ENCODE assay signal across 1 cellular context in genomic region chr1:203428981-203429599, GRCh38.
A peak's percentile ranks its signal among the peaks of the same experiment; 100 is the strongest.
TF ChIP-seq lines count a peak whose summit lies in the region.

No MANE protein-coding gene starts in this region.

TF ChIP-seq in GM12878, 131 proteins besides CTCF, POLR2A, EP300 and RAD21 (continued from another document):
- TF ChIP-seq KLF5 (IDR thresholded peaks at IDR 0.05; ENCODE audit: partially characterized antibody): no peak
- no peak for TF ChIP-seq FOXM1 (IDR thresholded peaks at IDR 0.05; ENCODE audit: low read depth, low read length)
- TF ChIP-seq IKZF1 (conservative IDR thresholded peaks at IDR 0.05): peak; percentile 75
- peak; percentile 78 for TF ChIP-seq POLR2AphosphoS5 (IDR thresholded peaks at IDR 0.05; ENCODE audit: low read length)
- TF ChIP-seq MEF2A (IDR thresholded peaks at IDR 0.05; ENCODE audit: insufficient read depth, low read depth, low read length): no peak
- no peak for TF ChIP-seq SPI1 (IDR thresholded peaks at IDR 0.05; ENCODE audit: borderline replicate concordance, insufficient read depth, low read depth, low read length)
- TF ChIP-seq PAX5 (IDR thresholded peaks at IDR 0.05; ENCODE audit: borderline replicate concordance, low read depth, low read length): 0 out of 2 replicates have a peak, but pooled peaks have one; percentile 9
- TF ChIP-seq IKZF2 (IDR thresholded peaks at IDR 0.05): peak; percentile 46; a peak in 2 of 4 replicates
- TF ChIP-seq STAT3 (IDR thresholded peaks at IDR 0.05; ENCODE audit: low read depth, low read length): no peak
- TF ChIP-seq LARP7 (IDR thresholded peaks at IDR 0.05): no peak
- TF ChIP-seq CHD4 (IDR thresholded peaks at IDR 0.05): no peak
- no peak; the same call in 1 of the 2 replicates for TF ChIP-seq GATAD2B (conservative IDR thresholded peaks at IDR 0.05; ENCODE audit: low read depth)
- no peak for TF ChIP-seq ATF2 (IDR thresholded peaks at IDR 0.05; ENCODE audit: low read length)
- TF ChIP-seq ZZZ3 (IDR thresholded peaks at IDR 0.05; ENCODE audit: control insufficient read depth, insufficient read length, low read depth): no peak
- TF ChIP-seq MAX (IDR thresholded peaks at IDR 0.05; ENCODE audit: low read depth, low read length): no peak
- TF ChIP-seq NRF1 (conservative IDR thresholded peaks at IDR 0.05; ENCODE audit: low read depth, low read length): no peak
- TF ChIP-seq SMARCA5 (IDR thresholded peaks at IDR 0.05): no peak
- no peak for TF ChIP-seq YBX1 (IDR thresholded peaks at IDR 0.05)
- TF ChIP-seq RBBP5 (conservative IDR thresholded peaks at IDR 0.05): no peak
- no peak for TF ChIP-seq SP1 (IDR thresholded peaks at IDR 0.05; ENCODE audit: low read depth, low read length)
- TF ChIP-seq ZNF687 (IDR thresholded peaks at IDR 0.05): peak; percentile 51
- no peak for TF ChIP-seq BCL3 (IDR thresholded peaks at IDR 0.05; ENCODE audit: borderline replicate concordance, insufficient read depth, low read depth, low read length, poor library complexity, severe bottlenecking)
- TF ChIP-seq CREM (IDR thresholded peaks at IDR 0.05; ENCODE audit: low read depth): no peak
- no peak for TF ChIP-seq ZNF622 (IDR thresholded peaks at IDR 0.05)
- no peak for TF ChIP-seq SMAD5 (IDR thresholded peaks at IDR 0.05; ENCODE audit: low read depth)
- no peak for TF ChIP-seq NFXL1 (IDR thresholded peaks at IDR 0.05; ENCODE audit: borderline replicate concordance)
- no peak for TF ChIP-seq RAD51 (IDR thresholded peaks at IDR 0.05)
- TF ChIP-seq SMAD1 (IDR thresholded peaks at IDR 0.05; ENCODE audit: low read depth, partially characterized antibody): peak; percentile 57
- TF ChIP-seq NR2C2 (IDR thresholded peaks at IDR 0.05; ENCODE audit: borderline replicate concordance, control insufficient read depth, insufficient read length, low read depth): no peak
- no peak for TF ChIP-seq CBX5 (IDR thresholded peaks at IDR 0.05; ENCODE audit: low read depth)
- TF ChIP-seq EGR1 (IDR thresholded peaks at IDR 0.05; ENCODE audit: borderline replicate concordance in 1 of 2, low read depth in 2 of 2, low read length in 2 of 2): no peak
- no peak for TF ChIP-seq NBN (IDR thresholded peaks at IDR 0.05)
- TF ChIP-seq BHLHE40 (IDR thresholded peaks at IDR 0.05; ENCODE audit: borderline replicate concordance in 1 of 2, low read depth in 2 of 2, low read length in 1 of 2): peak in 1 of 2 experiments; percentile 46; a peak in 1 of 4 replicates
- no peak for TF ChIP-seq FOS (IDR thresholded peaks at IDR 0.05; ENCODE audit: borderline replicate concordance, extremely low read depth, insufficient read length)
- TF ChIP-seq NR2C1 (IDR thresholded peaks at IDR 0.05): no peak; the same call in 1 of the 2 replicates
- no peak for TF ChIP-seq TBL1XR1 (IDR thresholded peaks at IDR 0.05; ENCODE audit: low read depth, low read length)
- TF ChIP-seq ZBTB33 (IDR thresholded peaks at IDR 0.05): no peak
- no peak for TF ChIP-seq REST (IDR thresholded peaks at IDR 0.05; ENCODE audit: low read depth, low read length)
- TF ChIP-seq USF2 (IDR thresholded peaks at IDR 0.05; ENCODE audit: borderline replicate concordance, low read depth, low read length): no peak
- no peak for TF ChIP-seq EZH2 (IDR thresholded peaks at IDR 0.05; ENCODE audit: borderline replicate concordance, control insufficient read depth, low read depth, low read length)
- peak; percentile 43; the same call in 1 of the 3 replicates for TF ChIP-seq POU2F2 (IDR thresholded peaks at IDR 0.05; ENCODE audit: borderline replicate concordance, low read depth, low read length)
- TF ChIP-seq NR2F1 (conservative IDR thresholded peaks at IDR 0.05): peak; percentile 95
- no peak for TF ChIP-seq KAT2A (conservative IDR thresholded peaks at IDR 0.05; ENCODE audit: control insufficient read depth, low read depth, low read length)
- TF ChIP-seq RFX5 (IDR thresholded peaks at IDR 0.05; ENCODE audit: low read depth, low read length): no peak
- TF ChIP-seq POLR2AphosphoS2 (IDR thresholded peaks at IDR 0.05; ENCODE audit: low read depth, low read length): no peak
- no peak for TF ChIP-seq CHD1 (IDR thresholded peaks at IDR 0.05; ENCODE audit: low read depth, low read length)
- peak; percentile 98 for TF ChIP-seq RELA (IDR thresholded peaks at IDR 0.05; ENCODE audit: borderline replicate concordance, partially characterized antibody)
- no peak for TF ChIP-seq SREBF2 (IDR thresholded peaks at IDR 0.05; ENCODE audit: low read length)
- no peak for TF ChIP-seq SIX5 (IDR thresholded peaks at IDR 0.05; ENCODE audit: low read depth, low read length, severe bottlenecking)
- TF ChIP-seq MXI1 (IDR thresholded peaks at IDR 0.05; ENCODE audit: low read depth, low read length): no peak
- TF ChIP-seq MYC (IDR thresholded peaks at IDR 0.05; ENCODE audit: insufficient read depth, insufficient read length, insufficient replicate concordance, low read length, severe bottlenecking): no peak
- TF ChIP-seq BRCA1 (IDR thresholded peaks at IDR 0.05; ENCODE audit: low read depth, low read length): no peak
- peak; percentile 42; the same call in 1 of the 2 replicates for TF ChIP-seq MTA2 (IDR thresholded peaks at IDR 0.05; ENCODE audit: low read depth)
- no peak for TF ChIP-seq CEBPB (IDR thresholded peaks at IDR 0.05; ENCODE audit: borderline replicate concordance in 1 of 2, low read depth in 2 of 2, low read length in 2 of 2)
- no peak for TF ChIP-seq IRF3 (IDR thresholded peaks at IDR 0.05)
- TF ChIP-seq ASH2L (IDR thresholded peaks at IDR 0.05; ENCODE audit: borderline replicate concordance, low read depth): no peak
- TF ChIP-seq MTA3 (IDR thresholded peaks at IDR 0.05; ENCODE audit: borderline replicate concordance, low read length): 0 out of 2 replicates have a peak, but pooled peaks have one; percentile 37
